In the genomic region with DNA sequence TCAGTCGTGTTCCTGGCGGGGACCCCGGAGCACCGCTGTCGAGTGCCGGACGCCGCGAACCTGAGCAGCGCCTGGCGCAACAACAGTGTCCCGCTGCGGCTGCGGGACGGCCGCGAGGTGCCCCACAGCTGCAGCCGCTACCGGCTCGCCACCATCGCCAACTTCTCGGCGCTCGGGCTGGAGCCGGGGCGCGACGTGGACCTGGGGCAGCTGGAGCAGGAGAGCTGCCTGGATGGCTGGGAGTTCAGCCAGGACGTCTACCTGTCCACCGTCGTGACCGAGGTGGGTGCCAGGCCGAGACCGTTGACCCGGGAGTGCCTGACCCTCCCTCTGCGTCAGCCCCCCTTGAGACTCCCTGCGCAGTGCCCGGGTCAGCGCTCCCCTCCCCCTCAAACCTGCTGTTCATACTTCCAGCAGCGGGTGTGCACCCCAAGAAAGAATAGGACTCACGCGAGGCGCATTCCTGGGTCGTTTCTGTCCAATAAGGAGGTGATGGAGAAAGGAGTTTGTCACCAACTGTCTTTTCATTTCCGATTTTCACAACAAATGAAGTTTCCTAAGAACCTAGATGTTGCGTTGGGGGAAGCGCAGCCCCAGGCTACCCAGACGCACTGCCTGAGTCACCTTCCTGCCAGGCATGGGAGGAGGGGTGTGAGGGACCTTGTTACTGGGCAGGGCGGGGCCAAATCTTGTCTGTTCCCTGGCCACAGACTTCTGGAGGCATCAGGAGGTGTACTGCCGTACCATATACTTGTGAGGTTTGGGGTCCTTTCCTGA, we compare ENCODE assay signal across 8 cellular contexts. TPM values are rescaled to one million over a fixed set of nuclear protein-coding genes. Genes with fewer than 3 reads are reported as not detected.
DNase-seq lines count a peak whose midpoint lies in the region; ATAC-seq and TF ChIP-seq lines count a peak whose summit lies in the region.

No MANE protein-coding gene starts in this region.

- H3K27ac ChIP-seq in RWPE2 (ENCODE audit: poor library complexity, severe bottlenecking) (peak overlapping the region; percentile 89), trophoblast cell (ENCODE audit: low read depth, low read length) (no peak overlapping the region), upper lobe of right lung (peak overlapping the region; percentile 98)

- DNase-seq in G401 (ENCODE audit: low spot score): peak; percentile 37
- peak; percentile 96 for DNase-seq in RWPE2 (ENCODE audit: low spot score)
- DNase-seq in activated gamma-delta T cell treated with anti-CD3 and anti-CD28 coated beads, Interleukin-2, amount 50 U/mL, for 16 hours (ENCODE audit: low read depth): peak; percentile 55
- DNase-seq in glomerular visceral epithelial cell (ENCODE audit: extremely low spot score): peak; percentile 82
- DNase-seq in trophoblast cell: peak; percentile 96 to 98
- DNase-seq in upper lobe of right lung: peak; percentile 85
- no peak for DNase-seq in NCI-H774 (lab: John Stamatoyannopoulos, UW)

- in situ Hi-C loops in G401 (cut with HindIII; ENCODE audit: low sequenced_read_pairs): no loop called here

- intact Hi-C loops in upper lobe of right lung (cut with DNase I): no loop called here

- H2AK5ac ChIP-seq in trophoblast cell (ENCODE audit: low read length): no peak overlapping the region

- H3K9me3 ChIP-seq in RWPE2 (ENCODE audit: severe bottlenecking) (no peaks in the 10 kb centered on the region), trophoblast cell (ENCODE audit: insufficient read depth, low read depth, low read length) (no peaks in the 10 kb centered on the region), upper lobe of right lung (no peaks in the 10 kb centered on the region)

- H3K4me2 ChIP-seq in trophoblast cell (ENCODE audit: low read length): peak overlapping the region; percentile 100

- H3K79me1 ChIP-seq in trophoblast cell (ENCODE audit: low read length): peaks cover 16% of the 10 kb centered on the region

- ATAC-seq in HG02973 (IDR thresholded peaks at IDR 0.05; ENCODE audit: unreplicated experiment) (peak; percentile 3), RWPE2 (ENCODE audit: low read depth) (peak; percentile 61), upper lobe of right lung (peak; percentile 66)

- peaks cover 7% of the 10 kb centered on the region for H3K79me2 ChIP-seq in trophoblast cell (ENCODE audit: control insufficient read depth, insufficient read depth, low read length, poor library complexity)

- H4K8ac ChIP-seq in trophoblast cell (ENCODE audit: low read depth, low read length): no peak overlapping the region

- H2BK5ac ChIP-seq in trophoblast cell (ENCODE audit: low read depth, low read length, poor library complexity): no peak overlapping the region

- H2BK12ac ChIP-seq in trophoblast cell (ENCODE audit: low read length): no peak overlapping the region

- no peak overlapping the region for H3K4ac ChIP-seq in trophoblast cell (ENCODE audit: low read depth, low read length)

- H4K12ac ChIP-seq in trophoblast cell (ENCODE audit: low read depth, low read length): no peak overlapping the region

- no CpG with 5 or more reads among the region's 50 CpGs for WGBS in trophoblast cell (ENCODE audit: extremely low coverage, insufficient coverage, insufficient read length)

- H3K27me3 ChIP-seq in RWPE2 (ENCODE audit: insufficient read depth, poor library complexity, severe bottlenecking): no peaks in the 10 kb centered on the region
- H3K27me3 ChIP-seq in trophoblast cell (ENCODE audit: insufficient read depth, low read length): no peaks in the 10 kb centered on the region
- H3K27me3 ChIP-seq in upper lobe of right lung: no peaks in the 10 kb centered on the region

- H2AFZ ChIP-seq in trophoblast cell (ENCODE audit: insufficient read depth, low read length, poor library complexity): peak overlapping the region; percentile 30

- H3K14ac ChIP-seq in trophoblast cell (ENCODE audit: low read length): peak overlapping the region; percentile 22

- TF ChIP-seq CTCF in RWPE2 (IDR thresholded peaks at IDR 0.05; ENCODE audit: poor library complexity, severe bottlenecking) (no peak), upper lobe of right lung (IDR thresholded peaks at IDR 0.05) (no peak)

- H3K9ac ChIP-seq in trophoblast cell (ENCODE audit: low read length): no peak overlapping the region

- H2BK120ac ChIP-seq in trophoblast cell (ENCODE audit: insufficient read depth, low read length, poor library complexity): no peak overlapping the region

- peaks cover 17% of the 10 kb centered on the region for H3K4me1 ChIP-seq in RWPE2 (ENCODE audit: insufficient read depth, poor library complexity, severe bottlenecking)
- peaks cover 11 to 15% of the 10 kb centered on the region in 2 experiments for H3K4me1 ChIP-seq in trophoblast cell (ENCODE audit: control insufficient read depth in 1 of 2, insufficient read depth in 2 of 2, low read length in 2 of 2)
- H3K4me1 ChIP-seq in upper lobe of right lung: peaks cover 17% of the 10 kb centered on the region

- no peak overlapping the region for H3K18ac ChIP-seq in trophoblast cell (ENCODE audit: low read length)

- H3K23ac ChIP-seq in trophoblast cell (ENCODE audit: low read length): no peak overlapping the region

- H4K91ac ChIP-seq in trophoblast cell (ENCODE audit: low read depth, low read length): peak overlapping the region; percentile 3

- H3K4me3 ChIP-seq in RWPE2 (ENCODE audit: severe bottlenecking) (peak overlapping the region; percentile 43), trophoblast cell (ENCODE audit: low read depth, low read length) (peak overlapping the region; percentile 68), upper lobe of right lung (peak overlapping the region; percentile 78)

- no peaks in the 10 kb centered on the region for H3K36me3 ChIP-seq in RWPE2 (ENCODE audit: low read depth)
- H3K36me3 ChIP-seq in trophoblast cell (ENCODE audit: control insufficient read depth in 1 of 2, insufficient read depth in 2 of 2, low read length in 2 of 2): no peaks in the 10 kb centered on the region
- H3K36me3 ChIP-seq in upper lobe of right lung: no peaks in the 10 kb centered on the region

RNA-seq across cellular contexts. Expression of a gene that starts 0.7 kb away (rescaled TPM):
- 0.31 TPM in 1 of 2 replicates, not detected in the other for total RNA-seq in G401 (2014; rRNA removed; shearing (Covaris generic))
- 0.26 and 0.28 TPM in 2 replicates for polyA plus RNA-seq in trophoblast cell (2013)
- total RNA-seq in upper lobe of right lung: 1.8 TPM

RNA-seq across cellular contexts. Expression of a gene that starts 37.4 kb away (rescaled TPM):
- total RNA-seq in G401 (2014; rRNA removed; shearing (Covaris generic)): not detected in 2 replicates
- polyA plus RNA-seq in trophoblast cell (2013): 15.8 and 16.7 TPM in 2 replicates
- total RNA-seq in upper lobe of right lung: 7.4 TPM

Comparison
In these comparisons a context has a peak if more than half of its experiments do, and no peak if none do; other contexts are left out.
1. ATAC-seq: peak in every context shown above with its lines; median percentile 66 in upper lobe of right lung; 61 in RWPE2; 3 in HG02973.